Comparison of ENCODE assay signal across 8 cellular contexts in the genomic region with DNA sequence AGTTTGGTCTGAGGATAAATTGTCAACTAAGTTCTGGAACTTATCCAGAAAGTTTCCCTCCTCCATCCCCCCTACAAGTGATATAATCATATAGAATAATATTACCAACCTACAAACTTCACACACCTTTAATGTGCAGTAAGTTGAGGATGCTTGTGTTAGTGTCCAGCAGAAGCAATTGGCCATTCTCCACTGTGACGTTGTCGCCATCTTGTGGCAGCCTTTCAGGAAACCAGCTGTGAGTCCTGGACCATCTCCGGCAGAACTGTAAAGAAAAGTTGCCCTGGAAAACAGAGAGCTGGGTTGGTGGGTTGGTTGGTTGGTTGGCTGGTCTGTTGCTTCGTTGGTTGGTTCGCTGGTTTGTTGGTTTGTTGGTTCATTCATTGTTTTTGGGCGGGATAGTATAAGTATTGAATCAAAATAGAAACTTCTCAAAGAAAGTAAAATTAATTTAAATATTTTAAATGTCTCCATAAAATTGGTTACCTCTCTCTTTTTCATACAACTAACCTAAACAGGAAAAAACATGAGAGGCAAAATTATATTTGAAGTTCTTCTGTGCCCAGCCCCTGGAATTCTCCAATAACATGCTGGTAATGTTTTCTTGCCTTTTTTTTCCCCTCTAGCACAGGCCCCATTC.
DNase-seq lines count a peak whose midpoint lies in the region; ATAC-seq and TF ChIP-seq lines count a peak whose summit lies in the region.

No MANE protein-coding gene starts in this region.

- H3K27me3 ChIP-seq in cardiac muscle cell (no peaks in the 10 kb centered on the region), psoas muscle (ENCODE audit: insufficient read depth in 3 of 3, low read length in 2 of 3) (no peaks in the 10 kb centered on the region)

- no peaks in the 10 kb centered on the region for H3K36me3 ChIP-seq in cardiac muscle cell
- no peaks in the 10 kb centered on the region for H3K36me3 ChIP-seq in psoas muscle (ENCODE audit: insufficient read depth in 1 of 2, low read depth in 1 of 2)

- WGBS in psoas muscle, 3 donors = 17 to 23% (median 19%) methylated on average over 6 of the region's 6 CpGs

- ATAC-seq in GM19035 (IDR thresholded peaks at IDR 0.05; ENCODE audit: unreplicated experiment) (peak; percentile 92), HG03342 (IDR thresholded peaks at IDR 0.05; ENCODE audit: unreplicated experiment) (peak; percentile 89), psoas muscle (peak in 1 of 4 donors; percentile 66)

- H3K27ac ChIP-seq in cardiac muscle cell = no peak overlapping the region
- H3K27ac ChIP-seq in psoas muscle = no peak overlapping the region

- TF ChIP-seq CTCF in cardiac muscle cell (IDR thresholded peaks at IDR 0.05; ENCODE audit: low read depth, low read length) (peak; percentile 81), psoas muscle (IDR thresholded peaks at IDR 0.05) (peak; percentile 52)

- H3K4me3 ChIP-seq in cardiac muscle cell (no peak overlapping the region), psoas muscle (no peak overlapping the region)

- H3K4me1 ChIP-seq in cardiac muscle cell (ENCODE audit: low read depth) (peaks cover 23% of the 10 kb centered on the region), psoas muscle (no peaks in the 10 kb centered on the region)

- no peaks in the 10 kb centered on the region for H3K9me3 ChIP-seq in cardiac muscle cell (ENCODE audit: low read depth)
- H3K9me3 ChIP-seq in psoas muscle = no peaks in the 10 kb centered on the region

- intact Hi-C loops in psoas muscle (cut with DNase I) = loop anchor here (5.0 kb wide), 2 partner anchors 103 to 1143 kb away; partner anchors contain the start of gene TFAP2B (in 2 of the 2)

- DNase-seq in DMS114 treated with DMSO at 0.1 percent for 48 hours (lab: John Stamatoyannopoulos, UW; ENCODE audit: unreplicated experiment) (peak; percentile 59), NCI-H345 (lab: John Stamatoyannopoulos, UW) (peak; percentile 62), cardiac muscle cell (ENCODE audit: low read depth in 1 of 2, low spot score in 1 of 2) (peak; percentile 71 to 85), psoas muscle (peak; percentile 34 to 59), mesenteric fat pad (ENCODE audit: low spot score) (no peak)
- DNase-seq in activated CD8-positive, alpha-beta memory T cell treated with anti-CD3 and anti-CD28 coated beads, Interleukin-2, amount 50 U/mL, for 48 hours = peak; percentile 65
